ENCODE assay signal across 7 cellular contexts in genomic region chr5:67209141-67209771, GRCh38. TPM values are rescaled to one million over a fixed set of nuclear protein-coding genes. Genes with fewer than 3 reads are reported as not detected.
A peak's percentile ranks its signal among the peaks of the same experiment; 100 is the strongest.
DNase-seq lines count a peak whose midpoint lies in the region; ATAC-seq, FAIRE-seq and TF ChIP-seq lines count a peak whose summit lies in the region.

No MANE protein-coding gene starts in this region.

- H3K27ac ChIP-seq in VCaP: 0 out of 2 replicates have a peak overlapping the region, but pooled peaks have one; percentile 25

- H3K4me3 ChIP-seq in bronchial epithelial cell (ENCODE audit: low read depth, low read length): no peak overlapping the region

- DNase-seq in GM12891 (ENCODE audit: insufficient read length, low spot score) (peak; percentile 42), NCI-H2227 treated with DMSO at 0.1 percent for 48 hours (lab: John Stamatoyannopoulos, UW) (peak; percentile 49), bronchial epithelial cell (ENCODE audit: low read depth) (peak; percentile 78)
- DNase-seq in stimulated activated CD4-positive, alpha-beta T cell treated with anti-CD3 and anti-CD28 coated beads, Interleukin-2, amount 100 ng/mL, for 24 hours: peak; percentile 50 to 70

- no peak for TF ChIP-seq POLR2A in GM12891 (IDR thresholded peaks at IDR 0.05; ENCODE audit: low read depth, low read length)

- no peaks in the 10 kb centered on the region for H3K27me3 ChIP-seq in bronchial epithelial cell (ENCODE audit: control insufficient read depth, insufficient read depth, low read length)

- peak; percentile 30 for ATAC-seq in HG03108 (IDR thresholded peaks at IDR 0.05; ENCODE audit: unreplicated experiment)

- TF ChIP-seq CTCF in VCaP (conservative IDR thresholded peaks at IDR 0.05): peak; percentile 89
- peak; percentile 78 for TF ChIP-seq CTCF in bronchial epithelial cell (IDR thresholded peaks at IDR 0.05; ENCODE audit: insufficient read depth, low read length, severe bottlenecking)

- FAIRE-seq in GM12891 (lab: Jason Lieb, UNC) (peak; percentile 89), bronchial epithelial cell (lab: Jason Lieb, UNC) (no peak), islet of Langerhans (lab: Jason Lieb, UNC) (peak; percentile 92)

- no peaks in the 10 kb centered on the region for H3K36me3 ChIP-seq in bronchial epithelial cell (ENCODE audit: control insufficient read depth, insufficient read depth, low read length)

TF ChIP-seq in GM12891, 5 proteins besides CTCF, POLR2A, EP300 and RAD21:
- TF ChIP-seq TAF1 (IDR thresholded peaks at IDR 0.05; ENCODE audit: low read depth, low read length) (no peak), POLR2AphosphoS5 (IDR thresholded peaks at IDR 0.05; ENCODE audit: low read depth, low read length) (no peak)

RNA-seq across cellular contexts. Expression of gene CD180, which starts 12.7 kb away (rescaled TPM):
- polyA plus RNA-seq in GM12891 (2012; ENCODE audit: low read depth, missing spikeins): 1.1 TPM
- total RNA-seq in bronchial epithelial cell: not detected in 2 replicates
